In genomic region chr6:3351105-3351676, GRCh38 we compare ENCODE assay signal across 1 cellular context.
TF ChIP-seq lines count a peak whose summit lies in the region.

No MANE protein-coding gene starts in this region.

TF ChIP-seq in H1, 55 proteins besides CTCF, POLR2A, EP300 and RAD21 (continued from another document):
- TF ChIP-seq ATF2 (IDR thresholded peaks at IDR 0.05; ENCODE audit: low read length) (no peak), SIN3A (conservative IDR thresholded peaks at IDR 0.05 in 1 of 2, IDR thresholded peaks at IDR 0.05 in 1 of 2; ENCODE audit: low read depth in 1 of 2, low read length in 2 of 2) (no peak), SP2 (IDR thresholded peaks at IDR 0.05; ENCODE audit: low read length) (no peak), POU5F1 (IDR thresholded peaks at IDR 0.05; ENCODE audit: low read depth, low read length) (no peak), SP1 (IDR thresholded peaks at IDR 0.05; ENCODE audit: low read depth, low read length) (no peak), BACH1 (IDR thresholded peaks at IDR 0.05; ENCODE audit: low read length) (no peak)
- TF ChIP-seq, protein P1, sequence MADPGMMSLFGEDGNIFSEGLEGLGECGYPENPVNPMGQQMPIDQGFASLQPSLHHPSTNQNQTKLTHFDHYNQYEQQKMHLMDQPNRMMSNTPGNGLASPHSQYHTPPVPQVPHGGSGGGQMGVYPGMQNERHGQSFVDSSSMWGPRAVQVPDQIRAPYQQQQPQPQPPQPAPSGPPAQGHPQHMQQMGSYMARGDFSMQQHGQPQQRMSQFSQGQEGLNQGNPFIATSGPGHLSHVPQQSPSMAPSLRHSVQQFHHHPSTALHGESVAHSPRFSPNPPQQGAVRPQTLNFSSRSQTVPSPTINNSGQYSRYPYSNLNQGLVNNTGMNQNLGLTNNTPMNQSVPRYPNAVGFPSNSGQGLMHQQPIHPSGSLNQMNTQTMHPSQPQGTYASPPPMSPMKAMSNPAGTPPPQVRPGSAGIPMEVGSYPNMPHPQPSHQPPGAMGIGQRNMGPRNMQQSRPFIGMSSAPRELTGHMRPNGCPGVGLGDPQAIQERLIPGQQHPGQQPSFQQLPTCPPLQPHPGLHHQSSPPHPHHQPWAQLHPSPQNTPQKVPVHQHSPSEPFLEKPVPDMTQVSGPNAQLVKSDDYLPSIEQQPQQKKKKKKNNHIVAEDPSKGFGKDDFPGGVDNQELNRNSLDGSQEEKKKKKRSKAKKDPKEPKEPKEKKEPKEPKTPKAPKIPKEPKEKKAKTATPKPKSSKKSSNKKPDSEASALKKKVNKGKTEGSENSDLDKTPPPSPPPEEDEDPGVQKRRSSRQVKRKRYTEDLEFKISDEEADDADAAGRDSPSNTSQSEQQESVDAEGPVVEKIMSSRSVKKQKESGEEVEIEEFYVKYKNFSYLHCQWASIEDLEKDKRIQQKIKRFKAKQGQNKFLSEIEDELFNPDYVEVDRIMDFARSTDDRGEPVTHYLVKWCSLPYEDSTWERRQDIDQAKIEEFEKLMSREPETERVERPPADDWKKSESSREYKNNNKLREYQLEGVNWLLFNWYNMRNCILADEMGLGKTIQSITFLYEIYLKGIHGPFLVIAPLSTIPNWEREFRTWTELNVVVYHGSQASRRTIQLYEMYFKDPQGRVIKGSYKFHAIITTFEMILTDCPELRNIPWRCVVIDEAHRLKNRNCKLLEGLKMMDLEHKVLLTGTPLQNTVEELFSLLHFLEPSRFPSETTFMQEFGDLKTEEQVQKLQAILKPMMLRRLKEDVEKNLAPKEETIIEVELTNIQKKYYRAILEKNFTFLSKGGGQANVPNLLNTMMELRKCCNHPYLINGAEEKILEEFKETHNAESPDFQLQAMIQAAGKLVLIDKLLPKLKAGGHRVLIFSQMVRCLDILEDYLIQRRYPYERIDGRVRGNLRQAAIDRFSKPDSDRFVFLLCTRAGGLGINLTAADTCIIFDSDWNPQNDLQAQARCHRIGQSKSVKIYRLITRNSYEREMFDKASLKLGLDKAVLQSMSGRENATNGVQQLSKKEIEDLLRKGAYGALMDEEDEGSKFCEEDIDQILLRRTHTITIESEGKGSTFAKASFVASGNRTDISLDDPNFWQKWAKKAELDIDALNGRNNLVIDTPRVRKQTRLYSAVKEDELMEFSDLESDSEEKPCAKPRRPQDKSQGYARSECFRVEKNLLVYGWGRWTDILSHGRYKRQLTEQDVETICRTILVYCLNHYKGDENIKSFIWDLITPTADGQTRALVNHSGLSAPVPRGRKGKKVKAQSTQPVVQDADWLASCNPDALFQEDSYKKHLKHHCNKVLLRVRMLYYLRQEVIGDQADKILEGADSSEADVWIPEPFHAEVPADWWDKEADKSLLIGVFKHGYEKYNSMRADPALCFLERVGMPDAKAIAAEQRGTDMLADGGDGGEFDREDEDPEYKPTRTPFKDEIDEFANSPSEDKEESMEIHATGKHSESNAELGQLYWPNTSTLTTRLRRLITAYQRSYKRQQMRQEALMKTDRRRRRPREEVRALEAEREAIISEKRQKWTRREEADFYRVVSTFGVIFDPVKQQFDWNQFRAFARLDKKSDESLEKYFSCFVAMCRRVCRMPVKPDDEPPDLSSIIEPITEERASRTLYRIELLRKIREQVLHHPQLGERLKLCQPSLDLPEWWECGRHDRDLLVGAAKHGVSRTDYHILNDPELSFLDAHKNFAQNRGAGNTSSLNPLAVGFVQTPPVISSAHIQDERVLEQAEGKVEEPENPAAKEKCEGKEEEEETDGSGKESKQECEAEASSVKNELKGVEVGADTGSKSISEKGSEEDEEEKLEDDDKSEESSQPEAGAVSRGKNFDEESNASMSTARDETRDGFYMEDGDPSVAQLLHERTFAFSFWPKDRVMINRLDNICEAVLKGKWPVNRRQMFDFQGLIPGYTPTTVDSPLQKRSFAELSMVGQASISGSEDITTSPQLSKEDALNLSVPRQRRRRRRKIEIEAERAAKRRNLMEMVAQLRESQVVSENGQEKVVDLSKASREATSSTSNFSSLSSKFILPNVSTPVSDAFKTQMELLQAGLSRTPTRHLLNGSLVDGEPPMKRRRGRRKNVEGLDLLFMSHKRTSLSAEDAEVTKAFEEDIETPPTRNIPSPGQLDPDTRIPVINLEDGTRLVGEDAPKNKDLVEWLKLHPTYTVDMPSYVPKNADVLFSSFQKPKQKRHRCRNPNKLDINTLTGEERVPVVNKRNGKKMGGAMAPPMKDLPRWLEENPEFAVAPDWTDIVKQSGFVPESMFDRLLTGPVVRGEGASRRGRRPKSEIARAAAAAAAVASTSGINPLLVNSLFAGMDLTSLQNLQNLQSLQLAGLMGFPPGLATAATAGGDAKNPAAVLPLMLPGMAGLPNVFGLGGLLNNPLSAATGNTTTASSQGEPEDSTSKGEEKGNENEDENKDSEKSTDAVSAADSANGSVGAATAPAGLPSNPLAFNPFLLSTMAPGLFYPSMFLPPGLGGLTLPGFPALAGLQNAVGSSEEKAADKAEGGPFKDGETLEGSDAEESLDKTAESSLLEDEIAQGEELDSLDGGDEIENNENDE (IDR thresholded peaks at IDR 0.05; ENCODE audit: insufficient replicate concordance, low read length) = no peak
